11 cellular contexts compared by ENCODE assay signal in genomic region chr5:95392593-95393182, GRCh38. TPM values are rescaled to one million over a fixed set of nuclear protein-coding genes. Genes with fewer than 3 reads are reported as not detected.
A peak's percentile ranks its signal among the peaks of the same experiment; 100 is the strongest.
DNase-seq lines count a peak whose midpoint lies in the region; ATAC-seq and TF ChIP-seq lines count a peak whose summit lies in the region.
"Had no signal": no experiment of that assay in that cellular context is flagged by ENCODE, and none has a peak within 500 bp of the region (broad histone marks: within the 10 kb centered on the region; RNA-seq: fewer than 3 reads in every experiment).

No MANE protein-coding gene starts in this region.

- in situ Hi-C loops in GM23248 (cut with MboI): no loop called here

- peak; percentile 26 for DNase-seq in GM23248
- DNase-seq in NCI-H2029 treated with DMSO at 0.1 percent for 48 hours (lab: John Stamatoyannopoulos, UW): peak; percentile 53
- DNase-seq in cerebellum (ENCODE audit: low spot score): peak; percentile 9
- peak; percentile 23 for DNase-seq in myocyte (ENCODE audit: low read depth)
- DNase-seq in stomach: no peak
- no peak for DNase-seq in effector CD4-positive, alpha-beta T cell
- DNase-seq: NCI-H82, psoas muscle had no signal

- H3K4me1 ChIP-seq in GM23248 (ENCODE audit: insufficient read depth) (no peaks in the 10 kb centered on the region), stomach (no peaks in the 10 kb centered on the region)
- H3K4me1 ChIP-seq: psoas muscle had no signal

- H3K9ac ChIP-seq in GM23248: no peak overlapping the region

- H3K79me2 ChIP-seq in GM23248 (ENCODE audit: insufficient read depth): no peaks in the 10 kb centered on the region

- TF ChIP-seq EP300 in stomach (IDR thresholded peaks at IDR 0.05): no peak

- H3K4me3 ChIP-seq in GM23248 (no peak overlapping the region), stomach (no peak overlapping the region)
- H3K4me3 ChIP-seq: psoas muscle had no signal

- H3K9me3 ChIP-seq in GM23248 (ENCODE audit: low read depth): no peaks in the 10 kb centered on the region
- H3K9me3 ChIP-seq in stomach: no peaks in the 10 kb centered on the region
- H3K9me3 ChIP-seq: psoas muscle had no signal

- H3K27ac ChIP-seq in GM23248: no peak overlapping the region
- no peak overlapping the region for H3K27ac ChIP-seq in stomach
- H3K27ac ChIP-seq: psoas muscle had no signal

- H3K27me3 ChIP-seq in GM23248 (replicated peaks; ENCODE audit: insufficient read depth) (no peaks in the 10 kb centered on the region; the same call in 1 of the 2 replicates), stomach (no peaks in the 10 kb centered on the region)

- intact Hi-C loops in stomach (cut with DNase I; ENCODE audit: low total_unique reads): no loop called here

- H3K9me2 ChIP-seq in GM23248 (ENCODE audit: insufficient read depth): no peaks in the 10 kb centered on the region

- no peaks in the 10 kb centered on the region for H3F3A ChIP-seq in GM23248 (ENCODE audit: insufficient read depth)

- H2AFZ ChIP-seq in GM23248: no peak overlapping the region

- H3K4me2 ChIP-seq in GM23248 (ENCODE audit: unreplicated experiment): no peak overlapping the region

- no peak for TF ChIP-seq POLR2A in stomach (IDR thresholded peaks at IDR 0.05)

- no peak for TF ChIP-seq CTCF in stomach (IDR thresholded peaks at IDR 0.05)

- no peaks in the 10 kb centered on the region for H4K20me1 ChIP-seq in GM23248 (ENCODE audit: insufficient read depth)

- ATAC-seq in HG03135 (IDR thresholded peaks at IDR 0.05; ENCODE audit: unreplicated experiment): no peak
- ATAC-seq in GM19397 (IDR thresholded peaks at IDR 0.05; ENCODE audit: unreplicated experiment): no peak
- ATAC-seq: psoas muscle had no signal

- H3K36me3 ChIP-seq in GM23248 (ENCODE audit: low read depth) (no peaks in the 10 kb centered on the region), stomach (no peaks in the 10 kb centered on the region)

- 0 to 6% methylated on average over 1 of the region's 1 CpG for WGBS in GM23248 (ENCODE audit: low coverage in 1 of 2, low lambda C conversion rate in 2 of 2, missing lambda C conversion rate in 2 of 2), 2 experiments
- 0 to 4% (median 0%) methylated on average over 1 of the region's 1 CpG for WGBS in stomach, 5 donors

RNA-seq across cellular contexts. Expression of gene FAM81B, which starts 1.5 kb away (rescaled TPM):
- not detected in 2 replicates for total RNA-seq in GM23248 (2014; rRNA removed; shearing (Covaris generic))
- polyA plus RNA-seq in GM23248 (2016; fragmentation: Nextera tagmentation; extraction: Ambion mirVana) (not detected in 2 replicates), stomach (under 1 TPM in 1 of 3 donors, not detected in 2; 0.48 TPM)
- total RNA-seq in cerebellum (0.73 TPM), myocyte (not detected in 2 replicates), stomach (not detected)
- polyA plus RNA-seq in myocyte (2012): not detected
- total RNA-seq: epithelial cell of proximal tubule, psoas muscle had no signal
- polyA plus RNA-seq: psoas muscle had no signal

Comparison
In these comparisons a context has a peak if more than half of its experiments do, and no peak if none do; other contexts are left out.
1. DNase-seq: peak in GM23248 (single experiment), NCI-H2029 treated with DMSO at 0.1 percent for 48 hours (single experiment), cerebellum (single experiment) and myocyte (single experiment); none in stomach (single experiment) and effector CD4-positive, alpha-beta T cell (single experiment).